Comparison of ENCODE assay signal across 9 cellular contexts in genomic region chr2:112155331-112156151, GRCh38. TPM values are rescaled to one million over a fixed set of nuclear protein-coding genes. Genes with fewer than 3 reads are reported as not detected.
A peak's percentile ranks its signal among the peaks of the same experiment; 100 is the strongest.
DNase-seq lines count a peak whose midpoint lies in the region; ATAC-seq and TF ChIP-seq lines count a peak whose summit lies in the region.
"Had no signal": no experiment of that assay in that cellular context is flagged by ENCODE, and none has a peak within 500 bp of the region (broad histone marks: within the 10 kb centered on the region; RNA-seq: fewer than 3 reads in every experiment).

No MANE protein-coding gene starts in this region.

- DNase-seq in UCSD-AML1 (lab: John Stamatoyannopoulos, UW; ENCODE audit: unreplicated experiment): peak; percentile 52
- no peak for DNase-seq in central memory CD8-positive, alpha-beta T cell (ENCODE audit: low spot score in 2 of 2)
- DNase-seq in DMS153 treated with DMSO at 0.1 percent for 48 hours (lab: John Stamatoyannopoulos, UW; ENCODE audit: unreplicated experiment): no peak
- no peak for DNase-seq in SKM-1 (lab: John Stamatoyannopoulos, UW; ENCODE audit: unreplicated experiment)
- DNase-seq: ovary had no signal

- peak overlapping the region; percentile 44 for H3K4me2 ChIP-seq in DOHH2 (ENCODE audit: low read length)

- peaks cover 5% of the 10 kb centered on the region for H3F3A ChIP-seq in DOHH2 (ENCODE audit: control insufficient read depth, insufficient read depth)

- H3K4me1 ChIP-seq in DOHH2 (ENCODE audit: control insufficient read depth, low read length) (peaks cover 41% of the 10 kb centered on the region), skeletal muscle tissue (ENCODE audit: control insufficient read depth in 3 of 3, insufficient read depth in 3 of 3, low read length in 3 of 3) (peaks cover 8 to 16% (median 9%) of the 10 kb centered on the region in 3 donors)

- ATAC-seq in central memory CD8-positive, alpha-beta T cell (replicated peaks; ENCODE audit: extremely low read depth, poor library complexity, severe bottlenecking): peak; percentile 33
- no peak for ATAC-seq in GM18870 (IDR thresholded peaks at IDR 0.05; ENCODE audit: unreplicated experiment)
- no peak for ATAC-seq in HG02938 (IDR thresholded peaks at IDR 0.05; ENCODE audit: unreplicated experiment)

- peak overlapping the region; percentile 59 for H3K4me3 Mint-ChIP-seq in central memory CD8-positive, alpha-beta T cell

- H3K36me3 ChIP-seq in DOHH2 (ENCODE audit: control insufficient read depth, low read length) (no peaks in the 10 kb centered on the region), skeletal muscle tissue (ENCODE audit: control insufficient read depth in 3 of 3, insufficient read depth in 3 of 3, low read length in 3 of 3) (no peaks in the 10 kb centered on the region)
- H3K36me3 ChIP-seq: ovary had no signal

- H3K9me3 ChIP-seq in DOHH2 (ENCODE audit: control insufficient read depth, insufficient read depth, low read length) (no peaks in the 10 kb centered on the region), skeletal muscle tissue (ENCODE audit: control insufficient read depth in 3 of 3, low read length in 3 of 3) (no peaks in the 10 kb centered on the region)
- H3K9me3 ChIP-seq: ovary had no signal

- no peaks in the 10 kb centered on the region for H3K9me2 ChIP-seq in DOHH2 (replicated peaks; ENCODE audit: control insufficient read depth, low read length)

- no peak for TF ChIP-seq CTCF in DOHH2 (IDR thresholded peaks at IDR 0.05; ENCODE audit: low read depth, low read length, poor library complexity, severe bottlenecking)

- H3K4me3 ChIP-seq in DOHH2 (ENCODE audit: low read length): peak overlapping the region; percentile 20; the same call in 1 of the 2 replicates
- H3K4me3 ChIP-seq in skeletal muscle tissue (ENCODE audit: low read length in 3 of 3): peak overlapping the region; percentile 43 to 56 (median 52)
- H3K4me3 ChIP-seq: ovary had no signal

- H4K20me1 ChIP-seq in DOHH2 (ENCODE audit: control insufficient read depth, insufficient read depth, low read depth, low read length): no peaks in the 10 kb centered on the region

- H3K27ac ChIP-seq in DOHH2 (ENCODE audit: low read depth, low read length) (no peak overlapping the region), skeletal muscle tissue (ENCODE audit: low read depth, low read length) (no peak overlapping the region)
- H3K27ac ChIP-seq: ovary had no signal

- H3K27me3 ChIP-seq in DOHH2 (ENCODE audit: control insufficient read depth, low read length) (no peaks in the 10 kb centered on the region), skeletal muscle tissue (ENCODE audit: control insufficient read depth in 3 of 3, insufficient read depth in 3 of 3, low read length in 3 of 3) (peaks cover 0 to 20% (median 15%) of the 10 kb centered on the region in 3 donors)
- H3K27me3 ChIP-seq: ovary had no signal

- no peaks in the 10 kb centered on the region for H3K79me2 ChIP-seq in DOHH2 (ENCODE audit: control insufficient read depth, low read length)

- no peaks in the 10 kb centered on the region for H3K9me3 Mint-ChIP-seq in central memory CD8-positive, alpha-beta T cell

- H3K27me3 Mint-ChIP-seq in central memory CD8-positive, alpha-beta T cell: no peaks in the 10 kb centered on the region

- peaks cover 16% of the 10 kb centered on the region for H3K4me1 Mint-ChIP-seq in central memory CD8-positive, alpha-beta T cell

- peak overlapping the region; percentile 82 for H3K27ac Mint-ChIP-seq in central memory CD8-positive, alpha-beta T cell (ENCODE audit: low read depth)

- H3K9ac ChIP-seq in skeletal muscle tissue (ENCODE audit: low read depth in 1 of 3, low read length in 3 of 3): peak overlapping the region in 1 of 3 donors; percentile 51

- peaks cover 3% of the 10 kb centered on the region for H3K36me3 Mint-ChIP-seq in central memory CD8-positive, alpha-beta T cell (ENCODE audit: insufficient read depth)

RNA-seq across cellular contexts. Expression of gene FBLN7, which starts 17.4 kb away (rescaled TPM):
- 9.9 TPM for total RNA-seq in skeletal muscle tissue
